1 cellular context compared by ENCODE assay signal in genomic region chr5:140700177-140701144, GRCh38.
TF ChIP-seq lines count a peak whose summit lies in the region.

ZMAT2 (plus strand) TSS chr5:140700447; CDS start chr5:140700461, 14 bp downstream.

TF ChIP-seq in HepG2, 621 proteins besides CTCF, POLR2A, EP300 and RAD21 (continued from another document and continues in another):
- TF ChIP-seq AHDC1 (CRISPR knock-in tag; IDR thresholded peaks at IDR 0.05; ENCODE audit: borderline replicate concordance) (no peak), SMAD1 (CRISPR knock-in tag; IDR thresholded peaks at IDR 0.05; ENCODE audit: borderline replicate concordance, low read depth) (no peak), ZNF343 (CRISPR knock-in tag; IDR thresholded peaks at IDR 0.05) (no peak), SKI (IDR thresholded peaks at IDR 0.05; ENCODE audit: partially characterized antibody) (no peak), REL (CRISPR knock-in tag; conservative IDR thresholded peaks at IDR 0.05) (no peak), TCF7L2 (IDR thresholded peaks at IDR 0.05; ENCODE audit: low read depth, low read length) (no peak), ZNF331 (CRISPR knock-in tag; IDR thresholded peaks at IDR 0.05) (0 out of 2 replicates have a peak, but pooled peaks have one; percentile 12), ZNF782 (CRISPR knock-in tag; IDR thresholded peaks at IDR 0.05; ENCODE audit: borderline replicate concordance) (no peak), MZF1 (CRISPR knock-in tag; IDR thresholded peaks at IDR 0.05; ENCODE audit: borderline replicate concordance) (no peak), ZNF251 (CRISPR knock-in tag; IDR thresholded peaks at IDR 0.05) (no peak), NR2C2 (CRISPR knock-in tag; IDR thresholded peaks at IDR 0.05; ENCODE audit: borderline replicate concordance) (peak; percentile 29; the same call in 1 of the 2 replicates), DRAP1 (CRISPR knock-in tag; IDR thresholded peaks at IDR 0.05) (peak; percentile 87), ZNF160 (CRISPR knock-in tag; IDR thresholded peaks at IDR 0.05) (no peak), ZFAT (CRISPR knock-in tag; conservative IDR thresholded peaks at IDR 0.05) (no peak), ZSCAN22 (CRISPR knock-in tag; IDR thresholded peaks at IDR 0.05) (no peak), ZSCAN20 (CRISPR knock-in tag; IDR thresholded peaks at IDR 0.05; ENCODE audit: borderline replicate concordance) (no peak), RORA (CRISPR knock-in tag; IDR thresholded peaks at IDR 0.05) (no peak), PBX3 (CRISPR knock-in tag; IDR thresholded peaks at IDR 0.05; ENCODE audit: borderline replicate concordance) (no peak), STAG1 (CRISPR knock-in tag; IDR thresholded peaks at IDR 0.05) (no peak), JUND (CRISPR knock-in tag; IDR thresholded peaks at IDR 0.05) (no peak), AKAP8 (CRISPR knock-in tag; IDR thresholded peaks at IDR 0.05) (no peak), ZNF558 (CRISPR knock-in tag; IDR thresholded peaks at IDR 0.05; ENCODE audit: borderline replicate concordance) (no peak), CCDC6 (CRISPR knock-in tag; IDR thresholded peaks at IDR 0.05) (no peak), MIXL1 (CRISPR knock-in tag; IDR thresholded peaks at IDR 0.05) (peak; percentile 70; the same call in 1 of the 2 replicates), RBM39 (IDR thresholded peaks at IDR 0.05; ENCODE audit: low read depth, low read length, poor library complexity, severe bottlenecking) (no peak), ZBTB37 (CRISPR knock-in tag; IDR thresholded peaks at IDR 0.05) (no peak), BHLHE40 (IDR thresholded peaks at IDR 0.05; ENCODE audit: low read length) (no peak), TEF (CRISPR knock-in tag; IDR thresholded peaks at IDR 0.05) (no peak), HHEX (CRISPR knock-in tag; IDR thresholded peaks at IDR 0.05) (no peak), ZNF276 (CRISPR knock-in tag; IDR thresholded peaks at IDR 0.05; ENCODE audit: low read depth) (no peak), ETS1 (CRISPR knock-in tag; IDR thresholded peaks at IDR 0.05) (no peak), ZNF768 (CRISPR knock-in tag; IDR thresholded peaks at IDR 0.05) (no peak), CSRNP2 (CRISPR knock-in tag; conservative IDR thresholded peaks at IDR 0.05; ENCODE audit: low read depth) (no peak), TERF1 (CRISPR knock-in tag; IDR thresholded peaks at IDR 0.05) (no peak), ELF4 (CRISPR knock-in tag; IDR thresholded peaks at IDR 0.05; ENCODE audit: borderline replicate concordance) (peak; percentile 77; the same call in 1 of the 2 replicates), AGO1 (IDR thresholded peaks at IDR 0.05; ENCODE audit: low read depth, low read length, poor library complexity, severe bottlenecking) (no peak), STAT5B (CRISPR knock-in tag; IDR thresholded peaks at IDR 0.05) (no peak), EHMT2 (IDR thresholded peaks at IDR 0.05; ENCODE audit: borderline replicate concordance, low read depth, low read length) (no peak), BATF2 (CRISPR knock-in tag; IDR thresholded peaks at IDR 0.05) (no peak), ZSCAN25 (CRISPR knock-in tag; IDR thresholded peaks at IDR 0.05) (no peak), HIC2 (CRISPR knock-in tag; IDR thresholded peaks at IDR 0.05; ENCODE audit: low read depth) (no peak), ATF1 (CRISPR knock-in tag; IDR thresholded peaks at IDR 0.05) (peak; percentile 81), HDAC1 (CRISPR knock-in tag; IDR thresholded peaks at IDR 0.05) (peak; percentile 87), ZNF747 (CRISPR knock-in tag; IDR thresholded peaks at IDR 0.05; ENCODE audit: borderline replicate concordance) (no peak), NFKB2 (CRISPR knock-in tag; IDR thresholded peaks at IDR 0.05; ENCODE audit: borderline replicate concordance) (no peak), ZNF253 (CRISPR knock-in tag; IDR thresholded peaks at IDR 0.05; ENCODE audit: borderline replicate concordance) (no peak), SETDB1 (CRISPR knock-in tag; IDR thresholded peaks at IDR 0.05; ENCODE audit: borderline replicate concordance) (no peak), CREB3 (CRISPR knock-in tag; IDR thresholded peaks at IDR 0.05) (no peak)
